ENCODE assay signal across 8 cellular contexts in genomic region chr14:104680056-104680805, GRCh38. TPM values are rescaled to one million over a fixed set of nuclear protein-coding genes. Genes with fewer than 3 reads are reported as not detected.
DNase-seq lines count a peak whose midpoint lies in the region; ATAC-seq and TF ChIP-seq lines count a peak whose summit lies in the region.

No MANE protein-coding gene starts in this region.

- H3K4me3 Mint-ChIP-seq in nephron = peak overlapping the region in 2 of 3 experiments; percentile 63 to 65

- H3K4me1 ChIP-seq in BE2C (peaks cover 50% of the 10 kb centered on the region), OCI-LY7 (ENCODE audit: insufficient read depth, low read length, poor library complexity, severe bottlenecking) (peaks cover 47% of the 10 kb centered on the region)

- TF ChIP-seq CTCF in BE2C (IDR thresholded peaks at IDR 0.05; ENCODE audit: low read depth, low read length) (no peak), OCI-LY7 (conservative IDR thresholded peaks at IDR 0.05; ENCODE audit: low read length) (no peak), nephron (IDR thresholded peaks at IDR 0.05; ENCODE audit: unreplicated experiment in 3 of 3) (no peak)

- H3K36me3 Mint-ChIP-seq in nephron (ENCODE audit: low read depth) = no peaks in the 10 kb centered on the region

- POLR2A ChIA-PET in OCI-LY7 (lab: Charles Lee) = interaction anchor here (1.3 to 1.7 kb wide), 2 partner anchors 22 to 24 kb away, joined by 11 to 12 read pairs; no protein-coding TSS in a partner anchor

- CTCF ChIA-PET in OCI-LY7 (lab: Charles Lee; ENCODE audit: unreplicated experiment) = interaction anchor here (0.6 to 1.5 kb wide), 3 partner anchors 12 to 24 kb away, joined by 3 to 5 read pairs (median 3); no protein-coding TSS in a partner anchor

- H3K9me3 Mint-ChIP-seq in nephron = no peaks in the 10 kb centered on the region

- H3K4me1 Mint-ChIP-seq in nephron = peaks cover 57% of the 10 kb centered on the region

- no peaks in the 10 kb centered on the region for H3K79me2 ChIP-seq in OCI-LY7 (ENCODE audit: insufficient read depth, low read depth, low read length)

- no peaks in the 10 kb centered on the region for H3K9me2 ChIP-seq in OCI-LY7 (ENCODE audit: insufficient read depth, low read length)

- H3K27me3 ChIP-seq in BE2C = no peaks in the 10 kb centered on the region

- H3K27ac Mint-ChIP-seq in nephron = peak overlapping the region; percentile 89 to 97 (median 96)

- H3K36me3 ChIP-seq in BE2C (no peaks in the 10 kb centered on the region), OCI-LY7 (ENCODE audit: insufficient read depth, low read length) (no peaks in the 10 kb centered on the region)

- H4K20me1 ChIP-seq in OCI-LY7 (ENCODE audit: insufficient read depth, low read length) = no peaks in the 10 kb centered on the region

- H3K27ac ChIP-seq in OCI-LY7 (ENCODE audit: low read depth, low read length, poor library complexity, severe bottlenecking) (peak overlapping the region; percentile 52), epithelial cell of prostate (peak overlapping the region; percentile 96)

- no peak overlapping the region for H3K4me3 ChIP-seq in BE2C (ENCODE audit: low read depth, low read length)
- H3K4me3 ChIP-seq in OCI-LY7 (ENCODE audit: low read depth, low read length, poor library complexity, severe bottlenecking) = no peak overlapping the region

- BruUV-seq in OCI-LY7 (replicated peaks; lab: Mats Ljungman, UMichigan) = no TSS peak

- DNase-seq in BE2C = peak; percentile 55
- DNase-seq in OCI-LY7 (ENCODE audit: low spot score) = no peak
- DNase-seq in epithelial cell of prostate (ENCODE audit: low read depth, low spot score) = peak; percentile 66
- DNase-seq in DMS79 treated with DMSO at 0.1 percent for 48 hours (lab: John Stamatoyannopoulos, UW) = no peak
- no peak for DNase-seq in germinal center (ENCODE audit: low spot score)

- peak overlapping the region; percentile 48; the same call in 1 of the 2 replicates for H3K4me2 ChIP-seq in OCI-LY7 (ENCODE audit: low read length)

- no peaks in the 10 kb centered on the region for H3K9me3 ChIP-seq in BE2C
- no peaks in the 10 kb centered on the region for H3K9me3 ChIP-seq in OCI-LY7 (ENCODE audit: low read length)

- ATAC-seq in HG02852 (IDR thresholded peaks at IDR 0.05; ENCODE audit: unreplicated experiment) (no peak), HG03280 (IDR thresholded peaks at IDR 0.05; ENCODE audit: unreplicated experiment) (no peak)

- no peak overlapping the region; the same call in 1 of the 2 replicates for H2AFZ ChIP-seq in OCI-LY7 (ENCODE audit: low read length)

- no peaks in the 10 kb centered on the region for H3K27me3 Mint-ChIP-seq in nephron (ENCODE audit: low read depth)

- intact Hi-C loops in OCI-LY7 (cut with micrococcal nuclease; ENCODE audit: unreplicated experiment) = no loop called here

RNA-seq across cellular contexts. Expression of gene INF2, which starts 9.2 kb away (rescaled TPM):
- polyA plus RNA-seq in BE2C (2012; ENCODE audit: insufficient read depth, insufficient read length, low read depth) = 133 TPM
- total RNA-seq in OCI-LY7 (2014; rRNA removed; shearing (Covaris generic)) = 32.7 and 39.4 TPM in 2 replicates
- total RNA-seq in OCI-LY7 (2022) = 43.4 and 51.6 TPM in 2 replicates

RNA-seq across cellular contexts. Expression of gene ADSS1, which starts 43.8 kb away (rescaled TPM):
- 1.5 TPM for polyA plus RNA-seq in BE2C (2012; ENCODE audit: insufficient read depth, insufficient read length, low read depth)
- not detected in 2 replicates for total RNA-seq in OCI-LY7 (2014; rRNA removed; shearing (Covaris generic))
- total RNA-seq in OCI-LY7 (2022) = 2.1 and 2.8 TPM in 2 replicates

Comparison
In these comparisons a context has a peak if more than half of its experiments do, and no peak if none do; other contexts are left out.
1. DNase-seq: peak in BE2C (single experiment) and epithelial cell of prostate (single experiment); none in OCI-LY7 (single experiment), DMS79 treated with DMSO at 0.1 percent for 48 hours (single experiment) and germinal center (single experiment).